Comparison of ENCODE assay signal across 8 cellular contexts in the genomic region with DNA sequence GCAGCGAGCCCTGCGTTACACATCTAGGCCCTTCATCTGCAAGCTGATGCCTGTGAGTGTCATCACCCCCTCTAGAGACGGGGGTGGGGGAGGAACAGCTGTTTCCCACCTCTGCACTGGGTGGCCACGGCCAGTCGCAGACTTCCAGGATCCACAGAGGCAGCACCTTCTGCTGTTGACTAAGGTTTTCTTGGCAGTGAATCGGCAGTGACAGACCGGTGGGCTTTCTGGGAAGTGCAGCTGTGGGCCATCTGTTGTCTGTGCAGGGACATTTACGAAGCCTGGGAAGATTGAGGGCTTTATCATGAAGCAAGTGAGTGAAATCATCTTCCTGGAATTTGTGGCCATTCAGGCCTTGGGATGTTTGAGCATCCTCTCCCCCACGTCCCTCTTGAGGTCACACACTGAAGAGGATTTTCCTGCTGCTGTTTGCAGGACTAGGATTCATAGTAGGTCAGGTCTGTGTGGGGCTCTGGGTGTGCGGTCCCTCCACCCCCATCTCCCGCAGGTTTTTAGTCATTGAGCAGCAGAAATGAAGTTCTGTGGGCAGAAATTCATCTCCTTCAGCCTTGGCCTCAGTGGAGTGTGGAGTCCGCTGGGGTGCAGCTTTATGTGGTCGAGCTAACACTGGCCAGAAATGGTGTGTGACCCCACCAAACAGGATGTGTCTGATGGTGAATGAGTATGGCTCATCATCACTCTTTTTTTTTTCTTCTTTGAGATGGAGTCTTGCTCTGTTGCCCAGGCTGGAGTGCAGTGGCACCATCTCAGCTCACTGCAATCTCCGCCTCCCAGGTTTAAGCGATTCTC. TPM values are rescaled to one million over a fixed set of nuclear protein-coding genes. Genes with fewer than 3 reads are reported as not detected.
DNase-seq lines count a peak whose midpoint lies in the region; ATAC-seq and TF ChIP-seq lines count a peak whose summit lies in the region.

No MANE protein-coding gene starts in this region.

- intact Hi-C loops in head of caudate nucleus (cut with DNase I), result no loop called here

- H3K27me3 Mint-ChIP-seq in HFFc6 (ENCODE audit: insufficient read depth), result peaks cover 2% of the 10 kb centered on the region; the same call in 1 of the 2 replicates

- H3K9ac ChIP-seq in adipocyte (ENCODE audit: low read length), result no peak overlapping the region

- DNase-seq in AG09319 (ENCODE audit: extremely low read depth, low read depth) (peak; percentile 75), HFFc6 (peak; percentile 95), adipocyte (ENCODE audit: low read depth) (peak; percentile 77), lung (ENCODE audit: low spot score) (no peak), head of caudate nucleus (no peak)
- DNase-seq in stimulated activated CD4-positive, alpha-beta T cell treated with anti-CD3 and anti-CD28 coated beads, Interleukin-2, amount 100 ng/mL, for 24 hours, result no peak

- H3K4me3 ChIP-seq in adipocyte (ENCODE audit: low read length) (no peak overlapping the region), lung (no peak overlapping the region)

- H3K9me3 ChIP-seq in adipocyte (ENCODE audit: control insufficient read depth, low read length) (no peaks in the 10 kb centered on the region), lung (ENCODE audit: control insufficient read depth in 2 of 2, insufficient read depth in 1 of 2, low read length in 1 of 2) (no peaks in the 10 kb centered on the region)

- H3K9me3 Mint-ChIP-seq in HFFc6, result no peaks in the 10 kb centered on the region

- H3K27ac ChIP-seq in lung (ENCODE audit: low read depth in 1 of 2, low read length in 1 of 2), result peak overlapping the region; percentile 5 to 9

- H3K36me3 Mint-ChIP-seq in HFFc6 (ENCODE audit: low read depth), result peaks cover 16% of the 10 kb centered on the region

- WGBS in lung, 2 donors, result 63 to 70% methylated on average over 15 of the region's 15 CpGs

- no peak; the same call in 1 of the 2 replicates for TF ChIP-seq CTCF in AG09319 (IDR thresholded peaks at IDR 0.05; ENCODE audit: low read depth, low read length)
- peak; percentile 65 for TF ChIP-seq CTCF in HFFc6 (IDR thresholded peaks at IDR 0.05)
- TF ChIP-seq CTCF in lung (IDR thresholded peaks at IDR 0.05; ENCODE audit: control extremely low read depth, extremely low read depth), result no peak

- H3K27ac Mint-ChIP-seq in HFFc6, result peak overlapping the region; percentile 93

- peaks cover 18% of the 10 kb centered on the region for H3K36me3 ChIP-seq in adipocyte (ENCODE audit: control insufficient read depth, insufficient read depth, low read length, severe bottlenecking)
- peaks cover 0 to 17% of the 10 kb centered on the region in 2 donors for H3K36me3 ChIP-seq in lung (ENCODE audit: control insufficient read depth in 2 of 2, insufficient read depth in 2 of 2, low read length in 2 of 2)

- ATAC-seq in lung (ENCODE audit: insufficient read depth, low FRiP score) (no peak), GM21381 (IDR thresholded peaks at IDR 0.05; ENCODE audit: unreplicated experiment) (no peak), GM21619 (IDR thresholded peaks at IDR 0.05; ENCODE audit: unreplicated experiment) (no peak)

- H3K4me1 ChIP-seq in adipocyte (ENCODE audit: control insufficient read depth, insufficient read depth, low read length) (peaks cover 42% of the 10 kb centered on the region), lung (ENCODE audit: control insufficient read depth in 2 of 2, insufficient read depth in 2 of 2, low read length in 2 of 2) (peaks cover 17 to 51% of the 10 kb centered on the region in 2 donors)

- H3K4me3 Mint-ChIP-seq in HFFc6, result peak overlapping the region; percentile 78

- H3K27me3 ChIP-seq in adipocyte (replicated peaks; ENCODE audit: control insufficient read depth, insufficient read depth, low read length) (no peaks in the 10 kb centered on the region), lung (ENCODE audit: control insufficient read depth, insufficient read depth) (no peaks in the 10 kb centered on the region)

- H3K4me1 Mint-ChIP-seq in HFFc6 (ENCODE audit: low read depth), result peaks cover 68% of the 10 kb centered on the region

RNA-seq across cellular contexts. Expression of gene PGS1, which starts 12.0 kb away (rescaled TPM):
- 10 to 100 TPM; 20.2 to 26.1 (median 24.5) TPM for total RNA-seq in HFFc6 (2021; fragmentation: NEBNext Ultra II Directional; extraction: Animal tissue kit (Norgen Biotek cat#: 25700))
- 100 to 1,000 TPM in 1 of 2 donors, 10 to 100 TPM in 1; 90.6 to 104 TPM for total RNA-seq in lung
- 10 to 100 TPM; 44.9 to 98.0 TPM for polyA plus RNA-seq in lung

RNA-seq across cellular contexts. Expression of gene SOCS3, which starts 30.6 kb away (rescaled TPM):
- total RNA-seq in HFFc6 (2021; fragmentation: NEBNext Ultra II Directional; extraction: Animal tissue kit (Norgen Biotek cat#: 25700)), result 10 to 100 TPM; 27.4 to 37.2 (median 33.2) TPM
- total RNA-seq in lung, result 10 to 100 TPM; 65.8 to 83.8 TPM
- polyA plus RNA-seq in lung, result 100 to 1,000 TPM; 143 to 545 TPM

Comparison
In these comparisons a context has a peak if more than half of its experiments do, and no peak if none do; other contexts are left out.
1. DNase-seq: peak in AG09319 (single experiment), HFFc6 (single experiment) and adipocyte (single experiment); none in lung (single experiment), stimulated activated CD4-positive, alpha-beta T cell treated with anti-CD3 and anti-CD28 coated beads, Interleukin-2, amount 100 ng/mL, for 24 hours (0 of 2) and head of caudate nucleus (0 of 42).